In genomic region chr1:33228935-33229487, GRCh38 we compare ENCODE assay signal across 10 cellular contexts. TPM values are rescaled to one million over a fixed set of nuclear protein-coding genes. Genes with fewer than 3 reads are reported as not detected.
A peak's percentile ranks its signal among the peaks of the same experiment; 100 is the strongest.
DNase-seq lines count a peak whose midpoint lies in the region; ATAC-seq and FAIRE-seq lines count a peak whose summit lies in the region.
"Had no signal": no experiment of that assay in that cellular context is flagged by ENCODE, and none has a peak within 500 bp of the region (broad histone marks: within the 10 kb centered on the region; RNA-seq: fewer than 3 reads in every experiment).

No MANE protein-coding gene starts in this region.

- no peak overlapping the region for H3K4me3 ChIP-seq in right cardiac atrium (ENCODE audit: low read length)

- peak; percentile 87 to 91 for ATAC-seq in right cardiac atrium
- ATAC-seq in HG03025 (IDR thresholded peaks at IDR 0.05; ENCODE audit: low FRiP score, unreplicated experiment) = no peak
- ATAC-seq in GM18502 (IDR thresholded peaks at IDR 0.05; ENCODE audit: poor library complexity, unreplicated experiment) = no peak
- ATAC-seq: activated CD4-positive, alpha-beta T cell treated with anti-CD3 and anti-CD28 coated beads for 36 hours had no signal

- peaks cover 3% of the 10 kb centered on the region for H3K4me1 ChIP-seq in right cardiac atrium (ENCODE audit: control insufficient read depth, insufficient read depth, low read length)

- no peaks in the 10 kb centered on the region for H3K27me3 ChIP-seq in right cardiac atrium (ENCODE audit: control insufficient read depth, insufficient read depth)

- DNase-seq in HTR-8/SVneo (ENCODE audit: insufficient read length, low spot score) (peak; percentile 49), astrocyte of the hippocampus (ENCODE audit: low read depth, low spot score) (peak; percentile 71), right cardiac atrium (peak in 1 of 3 donors; percentile 34), stromal cell of bone marrow (ENCODE audit: low read depth) (peak; percentile 95)
- no peak for DNase-seq in activated effector memory CD4-positive, alpha-beta T cell treated with anti-CD3 and anti-CD28 coated beads, Interleukin-2, amount 50 U/mL, for 16 hours
- DNase-seq: activated CD4-positive, alpha-beta T cell treated with anti-CD3 and anti-CD28 coated beads for 36 hours had no signal

- no peak for FAIRE-seq in HTR-8/SVneo (lab: Jason Lieb, UNC)
- FAIRE-seq: islet of Langerhans, urothelium cell line had no signal

- H3K27ac ChIP-seq in right cardiac atrium (ENCODE audit: low read length) = peak overlapping the region; percentile 36

- WGBS in right cardiac atrium = 23% methylated on average over 5 of the region's 5 CpGs

- H3K9me3 ChIP-seq in right cardiac atrium (ENCODE audit: control insufficient read depth, low read length) = no peaks in the 10 kb centered on the region

- intact Hi-C loops in right cardiac atrium (cut with DNase I) = loop anchor here in 1 of 4 donors (10.0 kb wide), 1 partner anchor 136 kb away; no protein-coding TSS in a partner anchor

RNA-seq across cellular contexts. Expression of gene ZNF362, which starts 27.3 kb away (rescaled TPM):
- total RNA-seq in right cardiac atrium = 10 to 100 TPM; 31.0 to 42.5 (median 40.8) TPM
- polyA plus RNA-seq in right cardiac atrium = 22.2 TPM

RNA-seq across cellular contexts. Expression of gene TRIM62, which starts 47.2 kb away (rescaled TPM):
- total RNA-seq in right cardiac atrium = 1 to 10 TPM; 2.2 to 4.4 (median 3.2) TPM
- 1.8 TPM for polyA plus RNA-seq in right cardiac atrium

Comparison
In these comparisons a context has a peak if more than half of its experiments do, and no peak if none do; other contexts are left out.
1. ATAC-seq: peak in right cardiac atrium (2 of 2); none in HG03025 (single experiment) and GM18502 (single experiment).